ENCODE assay signal across 1 cellular context in genomic region chr11:66950113-66950535, GRCh38.
TF ChIP-seq lines count a peak whose summit lies in the region.

No MANE protein-coding gene starts in this region.

TF ChIP-seq in WTC11, 78 proteins besides CTCF, POLR2A, EP300 and RAD21 (continued from another document):
- TF ChIP-seq ZNF425 (CRISPR knock-in tag; conservative IDR thresholded peaks at IDR 0.05): no peak
